8 cellular contexts compared by ENCODE assay signal in genomic region chr5:77972545-77973252, GRCh38.
DNase-seq lines count a peak whose midpoint lies in the region; ATAC-seq and TF ChIP-seq lines count a peak whose summit lies in the region.

No MANE protein-coding gene starts in this region.

- H3K27me3 Mint-ChIP-seq in IgD-negative memory B cell (peaks cover 39% of the 10 kb centered on the region), brain (peaks cover 98% of the 10 kb centered on the region)

- H3K36me3 Mint-ChIP-seq in IgD-negative memory B cell: no peaks in the 10 kb centered on the region
- no peaks in the 10 kb centered on the region for H3K36me3 Mint-ChIP-seq in brain

- H3K4me1 Mint-ChIP-seq in IgD-negative memory B cell: peaks cover 8 to 11% (median 9%) of the 10 kb centered on the region in 3 donors
- H3K4me1 Mint-ChIP-seq in brain: peaks cover 16% of the 10 kb centered on the region

- TF ChIP-seq EP300 in tibial nerve (IDR thresholded peaks at IDR 0.05): no peak

- DNase-seq in activated T-cell treated with anti-CD3 and anti-CD28 coated beads for 48 hours (ENCODE audit: low read depth) (peak; percentile 19), activated T-cell treated with anti-CD3 and anti-CD28 coated beads for 4 hours (no peak), lung (ENCODE audit: low spot score) (no peak), tibial nerve (ENCODE audit: low spot score in 2 of 2) (no peak)

- ATAC-seq in lung (ENCODE audit: insufficient read depth, low FRiP score): peak; percentile 19
- ATAC-seq in GM18858 (IDR thresholded peaks at IDR 0.05; ENCODE audit: unreplicated experiment): no peak
- no peak for ATAC-seq in HG03175 (IDR thresholded peaks at IDR 0.05; ENCODE audit: unreplicated experiment)

- H3K27me3 ChIP-seq in lung (ENCODE audit: control insufficient read depth, insufficient read depth) (no peaks in the 10 kb centered on the region), tibial nerve (peaks cover 0 to 57% of the 10 kb centered on the region in 2 donors)

- H3K27ac ChIP-seq in lung (ENCODE audit: low read depth in 1 of 2, low read length in 1 of 2) (no peak overlapping the region), tibial nerve (no peak overlapping the region)

- H3K4me1 ChIP-seq in lung (ENCODE audit: control insufficient read depth in 2 of 2, insufficient read depth in 2 of 2, low read length in 2 of 2) (peaks cover 0 to 7% of the 10 kb centered on the region in 2 donors), tibial nerve (peaks cover 0 to 23% (median 8%) of the 10 kb centered on the region in 4 donors)

- peaks cover 0 to 6% of the 10 kb centered on the region in 2 donors for H3K9me3 ChIP-seq in lung (ENCODE audit: control insufficient read depth in 2 of 2, insufficient read depth in 1 of 2, low read length in 1 of 2)
- H3K9me3 ChIP-seq in tibial nerve: no peaks in the 10 kb centered on the region

- H3K9me3 Mint-ChIP-seq in IgD-negative memory B cell (no peaks in the 10 kb centered on the region), brain (peaks cover 0 to 16% (median 8%) of the 10 kb centered on the region in 5 experiments)

- H3K4me3 Mint-ChIP-seq in IgD-negative memory B cell: peak overlapping the region; percentile 72 to 89 (median 82)
- H3K4me3 Mint-ChIP-seq in brain: peak overlapping the region; percentile 60 to 78 (median 77)

- H3K27ac Mint-ChIP-seq in IgD-negative memory B cell (peak overlapping the region in 1 of 3 donors; percentile 58), brain (no peak overlapping the region)

- TF ChIP-seq CTCF in brain (conservative IDR thresholded peaks at IDR 0.05) (peak in 1 of 2 experiments; percentile 26), lung (IDR thresholded peaks at IDR 0.05; ENCODE audit: control extremely low read depth, extremely low read depth) (no peak), tibial nerve (IDR thresholded peaks at IDR 0.05) (no peak)

- 2 to 4% methylated on average over 51 to 54 of the region's 54 CpGs for WGBS in lung, 2 donors
- 2 to 3% methylated on average over 47 to 51 of the region's 54 CpGs for WGBS in tibial nerve, 2 donors

- TF ChIP-seq POLR2A in tibial nerve (IDR thresholded peaks at IDR 0.05): no peak

- H3K36me3 ChIP-seq in lung (ENCODE audit: control insufficient read depth in 2 of 2, insufficient read depth in 2 of 2, low read length in 2 of 2) (no peaks in the 10 kb centered on the region), tibial nerve (no peaks in the 10 kb centered on the region)

- H3K4me3 ChIP-seq in lung (no peak overlapping the region), tibial nerve (peak overlapping the region; percentile 5 to 47 (median 28))
